Comparison of ENCODE assay signal across 8 cellular contexts in genomic region chr1:12556368-12556930, GRCh38.
DNase-seq lines count a peak whose midpoint lies in the region; ATAC-seq and TF ChIP-seq lines count a peak whose summit lies in the region.

No MANE protein-coding gene starts in this region.

- no peaks in the 10 kb centered on the region for H3K36me3 ChIP-seq in spleen

- H3K9me3 ChIP-seq in H9 (ENCODE audit: control insufficient read depth, low read depth, low read length) (no peaks in the 10 kb centered on the region), spleen (peaks cover 0 to 3% (median 0%) of the 10 kb centered on the region in 8 donors)

- peaks cover 14 to 26% of the 10 kb centered on the region in 2 experiments for H3K4me1 Mint-ChIP-seq in H9
- peaks cover 21% of the 10 kb centered on the region for H3K4me1 Mint-ChIP-seq in stimulated activated naive CD8-positive, alpha-beta T cell treated with anti-CD3 and anti-CD28 coated beads, Interleukin-15, amount 100 ng/mL, for 72 hours
- H3K4me1 Mint-ChIP-seq in activated CD4-positive, alpha-beta T cell treated with anti-CD3 and anti-CD28 coated beads, Interleukin-2, amount 10 ng/mL, durations not matched to agents 24 days and 14 days, result no peaks in the 10 kb centered on the region

- no peaks in the 10 kb centered on the region for H4K20me1 ChIP-seq in H9 (ENCODE audit: control insufficient read depth, insufficient read depth, insufficient read length)

- no peaks in the 10 kb centered on the region for H3K4me1 ChIP-seq in H9 (ENCODE audit: insufficient read depth, low read length)
- peaks cover 0 to 31% (median 2%) of the 10 kb centered on the region in 6 donors for H3K4me1 ChIP-seq in spleen

- no peak overlapping the region for H2BK5ac ChIP-seq in H9 (ENCODE audit: insufficient read length, low read length)

- in situ Hi-C loops in astrocyte of the spinal cord (cut with HindIII; ENCODE audit: low sequenced_read_pairs), result no loop called here

- no peak overlapping the region for H4K91ac ChIP-seq in H9 (ENCODE audit: insufficient read length, low read depth, low read length)

- no peak for ATAC-seq in stimulated activated naive CD8-positive, alpha-beta T cell treated with anti-CD3 and anti-CD28 coated beads, Interleukin-15, amount 100 ng/mL, for 72 hours

- no peak overlapping the region for H4K8ac ChIP-seq in H9 (replicated peaks; ENCODE audit: insufficient read length, low read depth, low read length)

- H3K9me3 Mint-ChIP-seq in H9, result peaks cover 12% of the 10 kb centered on the region in 2 experiments
- H3K9me3 Mint-ChIP-seq in stimulated activated naive CD8-positive, alpha-beta T cell treated with anti-CD3 and anti-CD28 coated beads, Interleukin-15, amount 100 ng/mL, for 72 hours, result no peaks in the 10 kb centered on the region
- H3K9me3 Mint-ChIP-seq in activated CD4-positive, alpha-beta T cell treated with anti-CD3 and anti-CD28 coated beads, Interleukin-2, amount 10 ng/mL, durations not matched to agents 24 days and 14 days, result peaks cover 3% of the 10 kb centered on the region

- H3K27ac Mint-ChIP-seq in H9, result peak overlapping the region in 2 of 3 experiments; percentile 76 to 88; a peak in 2 of 7 replicates
- H3K27ac Mint-ChIP-seq in stimulated activated naive CD8-positive, alpha-beta T cell treated with anti-CD3 and anti-CD28 coated beads, Interleukin-15, amount 100 ng/mL, for 72 hours, result peak overlapping the region in 1 of 2 donors; percentile 81
- H3K27ac Mint-ChIP-seq in activated CD4-positive, alpha-beta T cell treated with anti-CD3 and anti-CD28 coated beads, Interleukin-2, amount 10 ng/mL, durations not matched to agents 24 days and 14 days, result no peak overlapping the region

- no peak overlapping the region for H3K14ac ChIP-seq in H9 (ENCODE audit: insufficient read depth, low read length)

- H3K79me2 ChIP-seq in H9 (ENCODE audit: insufficient read depth, low read length), result no peaks in the 10 kb centered on the region

- H3K23me2 ChIP-seq in H9 (ENCODE audit: insufficient read length, low read depth, low read length, poor library complexity, severe bottlenecking), result no peaks in the 10 kb centered on the region

- H3K27me3 ChIP-seq in H9 (ENCODE audit: insufficient read depth, low read length), result no peaks in the 10 kb centered on the region
- no peaks in the 10 kb centered on the region for H3K27me3 ChIP-seq in spleen (replicated peaks in 1 of 7)

- intact Hi-C loops in spleen (cut with DNase I; ENCODE audit: low total_unique reads), result no loop called here
- intact Hi-C loops in activated CD4-positive, alpha-beta T cell treated with anti-CD3 and anti-CD28 coated beads, Interleukin-2, amount 10 ng/mL, durations not matched to agents 24 days and 14 days (cut with micrococcal nuclease), result no loop called here

- no peak for TF ChIP-seq POLR2A in spleen (IDR thresholded peaks at IDR 0.05)

- no peak overlapping the region for H4K5ac ChIP-seq in H9 (ENCODE audit: insufficient read length, low read depth, low read length)

- no CpG with 5 or more reads among the region's 9 CpGs for WGBS in H9 (ENCODE audit: extremely low coverage, insufficient read length, low lambda C conversion rate)
- 30 to 61% (median 42%) methylated on average over 8 to 9 of the region's 9 CpGs for WGBS in spleen, 5 donors

- no peak overlapping the region for H3K9ac ChIP-seq in H9 (ENCODE audit: extremely low read depth, insufficient read length, low read length)

- H3K4me2 ChIP-seq in H9 (ENCODE audit: insufficient read depth, insufficient read length, low read length), result no peak overlapping the region

- peaks cover 6% of the 10 kb centered on the region for H3K27me3 Mint-ChIP-seq in H9 (ENCODE audit: low read depth)
- H3K27me3 Mint-ChIP-seq in stimulated activated naive CD8-positive, alpha-beta T cell treated with anti-CD3 and anti-CD28 coated beads, Interleukin-15, amount 100 ng/mL, for 72 hours, result no peaks in the 10 kb centered on the region
- H3K27me3 Mint-ChIP-seq in activated CD4-positive, alpha-beta T cell treated with anti-CD3 and anti-CD28 coated beads, Interleukin-2, amount 10 ng/mL, durations not matched to agents 24 days and 14 days, result no peaks in the 10 kb centered on the region

- no peak overlapping the region for H3K27ac ChIP-seq in H9 (ENCODE audit: insufficient read length, low read depth, low read length)
- peak overlapping the region in 7 of 8 donors; percentile 17 to 69 (median 58) for H3K27ac ChIP-seq in spleen

- H3K36me3 Mint-ChIP-seq in H9 (ENCODE audit: insufficient read depth in 1 of 3, low read depth in 3 of 3), result peaks cover 2 to 21% (median 3%) of the 10 kb centered on the region in 3 experiments; a peak in 6 of 7 replicates
- H3K36me3 Mint-ChIP-seq in activated CD4-positive, alpha-beta T cell treated with anti-CD3 and anti-CD28 coated beads, Interleukin-2, amount 10 ng/mL, durations not matched to agents 24 days and 14 days (ENCODE audit: low read depth), result no peaks in the 10 kb centered on the region

- no peaks in the 10 kb centered on the region for H3K79me1 ChIP-seq in H9 (ENCODE audit: insufficient read depth, low read depth, low read length, poor library complexity, severe bottlenecking)

- H3K23ac ChIP-seq in H9 (ENCODE audit: insufficient read length, low read depth, low read length), result no peak overlapping the region

- no peak overlapping the region for H2BK120ac ChIP-seq in H9 (ENCODE audit: low read depth, low read length, poor library complexity, severe bottlenecking)

- no peak overlapping the region for H2BK15ac ChIP-seq in H9 (ENCODE audit: low read depth, low read length)

- no peak overlapping the region for H2BK20ac ChIP-seq in H9 (ENCODE audit: low read depth, low read length, poor library complexity, severe bottlenecking)

- no peak overlapping the region for H3T11ph ChIP-seq in H9 (ENCODE audit: low read length)

- no peak overlapping the region for H3K4me3 Mint-ChIP-seq in H9
- H3K4me3 Mint-ChIP-seq in stimulated activated naive CD8-positive, alpha-beta T cell treated with anti-CD3 and anti-CD28 coated beads, Interleukin-15, amount 100 ng/mL, for 72 hours, result no peak overlapping the region
- H3K4me3 Mint-ChIP-seq in activated CD4-positive, alpha-beta T cell treated with anti-CD3 and anti-CD28 coated beads, Interleukin-2, amount 10 ng/mL, durations not matched to agents 24 days and 14 days, result no peak overlapping the region

- no peak for TF ChIP-seq CTCF in H9 (conservative IDR thresholded peaks at IDR 0.05)
- TF ChIP-seq CTCF in astrocyte of the spinal cord (IDR thresholded peaks at IDR 0.05; ENCODE audit: low read depth, low read length), result no peak
- no peak for TF ChIP-seq CTCF in spleen (IDR thresholded peaks at IDR 0.05 in 8 of 11, conservative IDR thresholded peaks at IDR 0.05 in 3 of 11)

- no peak overlapping the region for H3K18ac ChIP-seq in H9 (ENCODE audit: insufficient read length, low read depth, low read length)

- H3K4me3 ChIP-seq in astrocyte of the spinal cord (ENCODE audit: low read depth, low read length), result no peak overlapping the region
- no peak overlapping the region for H3K4me3 ChIP-seq in spleen

- H3K56ac ChIP-seq in H9 (ENCODE audit: insufficient read length, low read depth, low read length), result no peak overlapping the region

- no peak for DNase-seq in H9
- peak; percentile 84 for DNase-seq in astrocyte of the spinal cord (ENCODE audit: low read depth, low spot score)
- peak; percentile 29 for DNase-seq in kidney glomerular epithelial cell (lab: John Stamatoyannopoulos, UW)
- no peak for DNase-seq in spleen
- no peak for DNase-seq in 8988T
- no peak for DNase-seq in activated CD4-positive, alpha-beta T cell treated with anti-CD3 and anti-CD28 coated beads, Interleukin-2, amount 50 U/mL, for 1 hour
- no peak for DNase-seq in stimulated activated naive CD8-positive, alpha-beta T cell treated with anti-CD3 and anti-CD28 coated beads, Interleukin-15, amount 100 ng/mL, for 72 hours
- DNase-seq in activated CD4-positive, alpha-beta T cell treated with anti-CD3 and anti-CD28 coated beads, Interleukin-2, amount 10 ng/mL, durations not matched to agents 24 days and 14 days, result no peak

- H2BK12ac ChIP-seq in H9 (ENCODE audit: insufficient read length, low read depth, low read length), result no peak overlapping the region

- no peak overlapping the region for H2AFZ ChIP-seq in H9 (ENCODE audit: low read length)

- no peak overlapping the region for H3K4ac ChIP-seq in H9 (ENCODE audit: low read depth, low read length)

- H2AK5ac ChIP-seq in H9 (ENCODE audit: insufficient read length, low read length), result no peak overlapping the region

Comparison
In these comparisons a context has a peak if more than half of its experiments do, and no peak if none do; other contexts are left out.
1. DNase-seq: peak in astrocyte of the spinal cord (single experiment) and kidney glomerular epithelial cell (single experiment); none in H9 (single experiment), spleen (single experiment), 8988T (single experiment), activated CD4-positive, alpha-beta T cell treated with anti-CD3 and anti-CD28 coated beads, Interleukin-2, amount 50 U/mL, for 1 hour (single experiment), stimulated activated naive CD8-positive, alpha-beta T cell treated with anti-CD3 and anti-CD28 coated beads, Interleukin-15, amount 100 ng/mL, for 72 hours (0 of 2) and activated CD4-positive, alpha-beta T cell treated with anti-CD3 and anti-CD28 coated beads, Interleukin-2, amount 10 ng/mL, durations not matched to agents 24 days and 14 days (single experiment).